22 cellular contexts compared by ENCODE assay signal in the genomic region with DNA sequence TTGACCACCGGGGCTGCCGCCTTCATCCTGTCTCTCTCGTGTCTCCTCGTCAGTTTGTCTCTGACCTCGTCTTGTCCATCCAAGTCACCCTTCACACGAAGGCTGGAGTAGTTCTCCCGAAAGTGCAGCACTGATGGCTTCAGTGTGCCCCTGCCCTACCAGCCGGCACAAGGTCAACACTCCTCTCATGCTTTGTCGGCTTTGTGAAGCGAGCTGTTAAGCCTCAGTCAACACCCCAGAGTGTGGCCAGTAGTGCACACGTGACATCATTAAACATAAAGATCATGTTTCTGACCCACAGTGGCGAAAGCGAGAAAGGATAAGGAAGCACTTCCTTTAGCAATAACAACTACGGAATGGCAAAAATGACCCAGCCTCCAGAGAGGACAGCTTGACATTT. TPM values are rescaled to one million over a fixed set of nuclear protein-coding genes. Genes with fewer than 3 reads are reported as not detected.
DNase-seq lines count a peak whose midpoint lies in the region; ATAC-seq and TF ChIP-seq lines count a peak whose summit lies in the region.
"Had no signal": no experiment of that assay in that cellular context is flagged by ENCODE, and none has a peak within 500 bp of the region (broad histone marks: within the 10 kb centered on the region; RNA-seq: fewer than 3 reads in every experiment).

No MANE protein-coding gene starts in this region.

- H4K20me1 ChIP-seq in smooth muscle cell (ENCODE audit: low read depth): no peaks in the 10 kb centered on the region

- DNase-seq in NCI-H1092 (lab: John Stamatoyannopoulos, UW) (peak; percentile 38), NCI-H748 (lab: John Stamatoyannopoulos, UW; ENCODE audit: unreplicated experiment) (peak; percentile 91), right cardiac atrium (no peak), smooth muscle cell (lab: John Stamatoyannopoulos, UW; ENCODE audit: unreplicated experiment) (no peak), adrenal gland (no peak)
- DNase-seq: activated CD4-positive, alpha-beta T cell treated with anti-CD3 and anti-CD28 coated beads for 36 hours; activated effector memory CD4-positive, alpha-beta T cell treated with anti-CD3 and anti-CD28 coated beads, Interleukin-2, amount 50 U/mL, for 16 hours; activated naive CD8-positive, alpha-beta T cell treated with anti-CD3 and anti-CD28 coated beads, Interleukin-2, amount 10 ng/mL, durations not matched to agents 7 days and 5 days; glutamatergic neuron; HFFc6; mesendoderm; NCI-H1048; NCI-H187 treated with DMSO at 0.1 percent for 48 hours; NCI-H345; NK-92 treated with Interleukin-12 subunit alpha and Interleukin-12 subunit beta, amount 100 ng/mL, for 24 hours; PC-9 had no signal

- no peaks in the 10 kb centered on the region for H3K36me3 ChIP-seq in smooth muscle cell (ENCODE audit: low read depth)
- no peaks in the 10 kb centered on the region for H3K36me3 ChIP-seq in adrenal gland (replicated peaks in 1 of 2)
- H3K36me3 ChIP-seq: tibial nerve had no signal

- H3K4me1 ChIP-seq in right cardiac atrium (ENCODE audit: control insufficient read depth, insufficient read depth, low read length) (peaks cover 2% of the 10 kb centered on the region), smooth muscle cell (ENCODE audit: low read depth) (no peaks in the 10 kb centered on the region), adrenal gland (replicated peaks in 1 of 2) (no peaks in the 10 kb centered on the region)
- H3K4me1 ChIP-seq: tibial nerve had no signal

- H3K9me3 ChIP-seq in right cardiac atrium (ENCODE audit: control insufficient read depth, low read length) (no peaks in the 10 kb centered on the region), smooth muscle cell (replicated peaks; ENCODE audit: low read depth) (no peaks in the 10 kb centered on the region), adrenal gland (replicated peaks in 1 of 3) (no peaks in the 10 kb centered on the region)
- H3K9me3 ChIP-seq: tibial nerve had no signal

- peak; percentile 42 to 46 for ATAC-seq in right cardiac atrium
- ATAC-seq in HG02973 (IDR thresholded peaks at IDR 0.05; ENCODE audit: unreplicated experiment): no peak
- ATAC-seq in GM21526 (IDR thresholded peaks at IDR 0.05; ENCODE audit: low FRiP score, unreplicated experiment): no peak
- ATAC-seq: activated CD4-positive, alpha-beta T cell treated with anti-CD3 and anti-CD28 coated beads for 36 hours; sciatic nerve had no signal

- no peak overlapping the region for H3K9ac ChIP-seq in smooth muscle cell (ENCODE audit: low read depth)

- H3K27me3 ChIP-seq in right cardiac atrium (ENCODE audit: control insufficient read depth, insufficient read depth) (no peaks in the 10 kb centered on the region), smooth muscle cell (ENCODE audit: low read depth) (no peaks in the 10 kb centered on the region), adrenal gland (no peaks in the 10 kb centered on the region)
- H3K27me3 ChIP-seq: tibial nerve had no signal

- H3K27ac ChIP-seq in right cardiac atrium (ENCODE audit: low read length) (no peak overlapping the region), smooth muscle cell (ENCODE audit: low read depth) (no peak overlapping the region), adrenal gland (no peak overlapping the region)
- H3K27ac ChIP-seq: PC-9, tibial nerve had no signal

- no peak for TF ChIP-seq POLR2A in adrenal gland (IDR thresholded peaks at IDR 0.05)

- H3K4me3 ChIP-seq in right cardiac atrium (ENCODE audit: low read length) (no peak overlapping the region), smooth muscle cell (no peak overlapping the region), adrenal gland (no peak overlapping the region)
- H3K4me3 ChIP-seq: PC-9, tibial nerve had no signal

- no peaks in the 10 kb centered on the region for H3K79me2 ChIP-seq in smooth muscle cell (ENCODE audit: low read depth)

- no peak overlapping the region for H2AFZ ChIP-seq in smooth muscle cell (ENCODE audit: low read depth)
- H2AFZ ChIP-seq: PC-9 had no signal

- 32% methylated on average over 14 of the region's 14 CpGs for WGBS in right cardiac atrium
- WGBS in smooth muscle cell (ENCODE audit: low lambda C conversion rate): 54% methylated on average over 14 of the region's 14 CpGs
- WGBS in adrenal gland, 4 donors: 69 to 81% (median 79%) methylated on average over 14 of the region's 14 CpGs

- intact Hi-C loops in right cardiac atrium (cut with DNase I): no loop called here
- intact Hi-C loops in adrenal gland (cut with DNase I): no loop called here

- TF ChIP-seq CTCF in smooth muscle cell (IDR thresholded peaks at IDR 0.05; ENCODE audit: borderline replicate concordance, insufficient read depth, poor library complexity, severe bottlenecking) (no peak), adrenal gland (IDR thresholded peaks at IDR 0.05) (no peak)

- H3K4me2 ChIP-seq in smooth muscle cell: peak overlapping the region; percentile 29
- H3K4me2 ChIP-seq: PC-9 had no signal

- H3F3A ChIP-seq in smooth muscle cell (ENCODE audit: low read depth): no peaks in the 10 kb centered on the region

RNA-seq across cellular contexts. Expression of gene ACKR3, which starts 23.2 kb away (rescaled TPM):
- total RNA-seq in right cardiac atrium (10 to 100 TPM; 27.4 to 50.1 (median 33.8) TPM), smooth muscle cell (63.0 and 72.5 TPM in 2 replicates), adrenal gland (1 to 10 TPM; 1.1 to 3.5 (median 1.9) TPM)
- polyA plus RNA-seq in right cardiac atrium (22.5 TPM), smooth muscle cell (44.6 and 72.5 TPM in 2 replicates), adrenal gland (10 to 100 TPM in 1 of 3 donors, 1 to 10 TPM in 2; 1.2 to 12.8 (median 3.3) TPM)
- total RNA-seq: LHCN-M2, SK-MEL-5 had no signal

Comparison
In these comparisons a context has a peak if more than half of its experiments do, and no peak if none do; other contexts are left out.
1. DNase-seq: peak in NCI-H1092 (single experiment) and NCI-H748 (single experiment); none in right cardiac atrium (0 of 3), smooth muscle cell (single experiment) and adrenal gland (0 of 7).
2. ATAC-seq: peak in right cardiac atrium (2 of 2); none in HG02973 (single experiment) and GM21526 (single experiment).
3. RNA of gene ACKR3, which starts 23.2 kb away (total RNA-seq): 63.0 to 72.5 TPM in smooth muscle cell and 27.4 to 50.1 TPM in right cardiac atrium; 1.1 to 3.5 TPM in adrenal gland; every median in the first group is over 4 times any median in the second.